Comparison of ENCODE assay signal across 14 cellular contexts in the genomic region with DNA sequence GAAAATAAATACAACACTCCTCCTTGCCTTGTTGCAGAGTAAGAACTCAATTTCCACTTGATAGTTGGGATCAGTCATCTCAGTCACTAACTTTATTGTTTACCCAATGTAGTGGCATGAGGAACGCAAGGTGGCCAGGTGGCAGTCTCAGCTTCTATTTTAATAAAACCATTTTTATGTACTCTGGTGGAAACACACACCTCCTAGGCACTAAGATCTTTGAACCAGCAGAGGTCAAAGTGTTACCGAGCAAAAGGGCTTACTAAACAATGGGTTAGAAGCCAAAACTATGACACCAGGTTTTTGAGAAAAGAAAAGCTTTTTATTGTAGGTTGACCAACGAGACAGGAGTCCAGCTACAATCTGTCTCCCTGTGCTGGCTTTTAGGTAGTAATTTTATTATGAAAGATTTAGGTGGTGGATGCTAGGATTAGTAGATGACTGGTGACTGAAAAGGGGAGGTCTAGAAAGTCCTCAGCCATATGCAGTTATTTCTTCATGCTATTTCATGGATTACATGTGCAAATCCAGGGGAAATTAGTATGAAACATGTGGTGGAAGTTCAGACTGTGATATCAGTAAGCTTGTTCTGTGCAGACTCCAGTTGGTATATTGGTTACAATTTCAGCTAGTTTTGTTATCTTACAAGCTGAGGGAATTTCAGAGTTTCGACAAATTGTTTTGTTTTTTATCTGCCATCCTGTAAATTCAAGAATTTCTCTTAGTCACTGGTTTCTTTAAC.
A peak's percentile ranks its signal among the peaks of the same experiment; 100 is the strongest.
DNase-seq lines count a peak whose midpoint lies in the region; ATAC-seq and TF ChIP-seq lines count a peak whose summit lies in the region.
"Had no signal": no experiment of that assay in that cellular context is flagged by ENCODE, and none has a peak within 500 bp of the region (broad histone marks: within the 10 kb centered on the region; RNA-seq: fewer than 3 reads in every experiment).

No MANE protein-coding gene starts in this region.

- H3K9me3 ChIP-seq in OCI-LY7 (ENCODE audit: low read length) (no peaks in the 10 kb centered on the region), right lobe of liver (no peaks in the 10 kb centered on the region)
- H3K9me3 ChIP-seq: BE2C had no signal

- H3K79me2 ChIP-seq in KMS-11 (ENCODE audit: insufficient read depth, low read depth) (no peaks in the 10 kb centered on the region), OCI-LY7 (ENCODE audit: insufficient read depth, low read depth, low read length) (no peaks in the 10 kb centered on the region)

- H3K9ac ChIP-seq in KMS-11: peak overlapping the region; percentile 3; the same call in 1 of the 2 replicates
- H3K9ac ChIP-seq: GM23248 had no signal

- H3K4me3 ChIP-seq in KMS-11 (IDR thresholded peaks at IDR 0.05; ENCODE audit: insufficient read depth, low read depth, low read length): no peak overlapping the region
- H3K4me3 ChIP-seq in OCI-LY7 (ENCODE audit: low read depth, low read length, poor library complexity, severe bottlenecking): no peak overlapping the region
- H3K4me3 ChIP-seq in right lobe of liver: no peak overlapping the region
- H3K4me3 ChIP-seq: GM23248 had no signal

- H3K27ac ChIP-seq in KMS-11 (peak overlapping the region; percentile 65), OCI-LY7 (ENCODE audit: low read depth, low read length, poor library complexity, severe bottlenecking) (no peak overlapping the region), right lobe of liver (no peak overlapping the region)
- H3K27ac ChIP-seq: C4-2B, GM23248 had no signal

- POLR2A ChIA-PET in OCI-LY7 (lab: Charles Lee): interaction anchor here (0.6 kb wide), 1 partner anchor 53 kb away, joined by 3 read pairs; no protein-coding TSS in a partner anchor

- TF ChIP-seq CTCF in KMS-11 (conservative IDR thresholded peaks at IDR 0.05; ENCODE audit: low read depth, low read length): no peak
- no peak for TF ChIP-seq CTCF in OCI-LY7 (conservative IDR thresholded peaks at IDR 0.05; ENCODE audit: low read length)
- TF ChIP-seq CTCF in right lobe of liver (IDR thresholded peaks at IDR 0.05): peak in 2 of 4 donors; percentile 8 to 21

- no peaks in the 10 kb centered on the region for H3K27me3 ChIP-seq in KMS-11 (ENCODE audit: insufficient read depth, low read depth)
- H3K27me3 ChIP-seq in right lobe of liver: no peaks in the 10 kb centered on the region

- BruUV-seq in OCI-LY7 (replicated peaks; lab: Mats Ljungman, UMichigan): no TSS peak

- ATAC-seq in GM18867 (IDR thresholded peaks at IDR 0.05; ENCODE audit: unreplicated experiment) (peak; percentile 51), right lobe of liver (peak in 3 of 4 donors; percentile 78 to 83 (median 80)), GM21423 (IDR thresholded peaks at IDR 0.05; ENCODE audit: unreplicated experiment) (no peak), HG03378 (IDR thresholded peaks at IDR 0.05; ENCODE audit: unreplicated experiment) (no peak)
- ATAC-seq: HCT116 had no signal

- no peaks in the 10 kb centered on the region for H4K20me1 ChIP-seq in KMS-11 (ENCODE audit: insufficient read depth)
- no peaks in the 10 kb centered on the region for H4K20me1 ChIP-seq in OCI-LY7 (ENCODE audit: insufficient read depth, low read length)

- H3K9me2 ChIP-seq in OCI-LY7 (ENCODE audit: insufficient read depth, low read length): no peaks in the 10 kb centered on the region

- WGBS in right lobe of liver (ENCODE audit: insufficient coverage, low coverage, low lambda C conversion rate, missing lambda C conversion rate): 16% methylated on average over 4 of the region's 4 CpGs

- no peak for TF ChIP-seq POLR2A in right lobe of liver (IDR thresholded peaks at IDR 0.05)

- H3K4me1 ChIP-seq in KMS-11 (ENCODE audit: low read depth, poor library complexity, severe bottlenecking) (peaks cover 47% of the 10 kb centered on the region), OCI-LY7 (ENCODE audit: insufficient read depth, low read length, poor library complexity, severe bottlenecking) (peaks cover 7% of the 10 kb centered on the region), right lobe of liver (peaks cover 0 to 12% (median 0%) of the 10 kb centered on the region in 4 donors)
- H3K4me1 ChIP-seq: BE2C had no signal

- H2AFZ ChIP-seq in KMS-11 (ENCODE audit: low read depth) (peak overlapping the region; percentile 60), OCI-LY7 (ENCODE audit: low read length) (no peak overlapping the region)
- H2AFZ ChIP-seq: GM23248 had no signal

- intact Hi-C loops in OCI-LY7 (cut with micrococcal nuclease; ENCODE audit: unreplicated experiment): no loop called here
- intact Hi-C loops in right lobe of liver (cut with DNase I): no loop called here

- DNase-seq in OCI-LY7 (ENCODE audit: low spot score) (no peak), right lobe of liver (peak in 2 of 3 donors; percentile 18 to 56), 8988T (no peak)
- DNase-seq: BE2C; CD4-positive, alpha-beta memory T cell; DMS79; GM23248; KG1 had no signal

- H3K4me2 ChIP-seq in KMS-11 (peak overlapping the region; percentile 82), OCI-LY7 (ENCODE audit: low read length) (peak overlapping the region; percentile 21; the same call in 1 of the 2 replicates)

- H3K36me3 ChIP-seq in KMS-11 (ENCODE audit: insufficient read depth) (no peaks in the 10 kb centered on the region), OCI-LY7 (ENCODE audit: insufficient read depth, low read length) (no peaks in the 10 kb centered on the region), right lobe of liver (no peaks in the 10 kb centered on the region)
- H3K36me3 ChIP-seq: BE2C had no signal

- CTCF ChIA-PET in OCI-LY7 (lab: Charles Lee; ENCODE audit: unreplicated experiment): no interaction called here

Comparison
In these comparisons a context has a peak if more than half of its experiments do, and no peak if none do; other contexts are left out.
1. ATAC-seq: peak in GM18867 (single experiment) and right lobe of liver (3 of 4); none in GM21423 (single experiment) and HG03378 (single experiment).
2. DNase-seq: peak in right lobe of liver (2 of 3); none in OCI-LY7 (single experiment) and 8988T (single experiment).